Comparison of ENCODE assay signal across 30 cellular contexts in the genomic region with DNA sequence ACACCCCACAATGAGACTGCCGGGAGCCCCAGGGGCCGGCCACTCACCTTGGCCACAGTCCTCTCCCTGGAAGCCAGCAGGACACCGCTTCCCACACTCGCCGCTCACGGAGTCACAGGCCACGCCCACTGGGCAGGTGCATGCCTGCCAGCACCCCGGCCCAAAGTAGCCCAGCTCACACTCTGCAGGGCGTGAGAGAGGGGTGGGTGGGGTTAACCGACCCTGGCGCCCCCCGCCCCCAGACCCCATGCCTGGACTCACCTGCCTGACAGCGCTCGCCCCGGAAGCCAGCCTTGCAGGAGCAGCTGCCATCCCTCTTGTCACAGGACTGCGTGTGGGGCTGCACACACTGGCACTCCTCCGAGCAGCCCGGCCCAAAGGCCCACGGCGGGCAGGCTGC. TPM values are rescaled to one million over a fixed set of nuclear protein-coding genes. Genes with fewer than 3 reads are reported as not detected.
DNase-seq lines count a peak whose midpoint lies in the region; ATAC-seq and TF ChIP-seq lines count a peak whose summit lies in the region.
"Had no signal": no experiment of that assay in that cellular context is flagged by ENCODE, and none has a peak within 500 bp of the region (broad histone marks: within the 10 kb centered on the region; RNA-seq: fewer than 3 reads in every experiment).

No MANE protein-coding gene starts in this region.

- no peak overlapping the region for H3K27ac ChIP-seq in HEK293 (ENCODE audit: extremely low read depth, low read depth, low read length)
- H3K27ac ChIP-seq in ascending aorta = peak overlapping the region; percentile 41 to 87
- peak overlapping the region; percentile 88 for H3K27ac ChIP-seq in psoas muscle
- H3K27ac ChIP-seq: C4-2B, epithelial cell of prostate, pancreas, WERI-Rb-1 had no signal

- WGBS in psoas muscle, 3 donors = 75 to 84% (median 76%) methylated on average over 12 to 20 of the region's 20 CpGs

- in situ Hi-C loops in G401 (cut with HindIII; ENCODE audit: low sequenced_read_pairs) = no loop called here

- peak; percentile 90 for DNase-seq in COLO668 (lab: John Stamatoyannopoulos, UW; ENCODE audit: unreplicated experiment)
- no peak for DNase-seq in ascending aorta (ENCODE audit: low spot score in 2 of 2)
- no peak for DNase-seq in psoas muscle
- no peak for DNase-seq in HK-2 (ENCODE audit: unreplicated experiment)
- no peak for DNase-seq in G401 (ENCODE audit: low spot score)
- no peak for DNase-seq in CD14-positive monocyte (ENCODE audit: low spot score)
- DNase-seq in activated T-cell treated with anti-CD3 and anti-CD28 coated beads, Interleukin-2, amount 50 U/mL, for 4 hours = no peak
- DNase-seq: activated CD4-positive, alpha-beta T cell treated with anti-CD3 and anti-CD28 coated beads, Interleukin-2, amount 10 ng/mL, durations not matched to agents 24 days and 14 days; activated naive CD8-positive, alpha-beta T cell treated with anti-CD3 and anti-CD28 coated beads, Interleukin-2, amount 50 U/mL, for 24 hours; activated T-cell treated with anti-CD3 and anti-CD28 coated beads, Interleukin-2, amount 50 U/mL, for 24 hours; cerebellar nuclear complex; islet precursor cell; Kasumi-1; mucosa of descending colon; NCI-H187; NCI-H226; PC-3; SHP77; stimulated activated CD4-positive, alpha-beta T cell treated with anti-CD3 and anti-CD28 coated beads, Interleukin-12 subunit alpha, Interleukin-12 subunit beta, amount 100 ng/mL, for 4 hours; stimulated activated CD4-positive, alpha-beta T cell treated with anti-CD3 and anti-CD28 coated beads, Interleukin-4, amount 100 ng/mL, for 1 hour; SW 1271; T1000; WERI-Rb-1 had no signal

- H3K27me3 Mint-ChIP-seq in CD14-positive monocyte (ENCODE audit: low read depth in 3 of 3) = peaks cover 0 to 2% (median 1%) of the 10 kb centered on the region in 3 donors
- H3K27me3 Mint-ChIP-seq in activated T-cell treated with anti-CD3 and anti-CD28 coated beads, Interleukin-2, amount 50 U/mL, for 4 hours (ENCODE audit: low read depth) = no peaks in the 10 kb centered on the region
- H3K27me3 Mint-ChIP-seq: activated CD4-positive, alpha-beta T cell treated with anti-CD3 and anti-CD28 coated beads, Interleukin-2, amount 10 ng/mL, durations not matched to agents 24 days and 14 days; activated naive CD8-positive, alpha-beta T cell treated with anti-CD3 and anti-CD28 coated beads, Interleukin-2, amount 50 U/mL, for 24 hours; activated T-cell treated with anti-CD3 and anti-CD28 coated beads, Interleukin-2, amount 50 U/mL, for 24 hours; brain had no signal

- H3K4me3 ChIP-seq in HEK293 (ENCODE audit: low read depth, low read length) (no peak overlapping the region), ascending aorta (no peak overlapping the region), psoas muscle (no peak overlapping the region)
- H3K4me3 ChIP-seq: lung, mucosa of descending colon, pancreas had no signal

- POLR2A ChIA-PET in HEK293 (lab: Yijun Ruan, JAX) = no interaction called here

- H3K9me3 ChIP-seq in HEK293 (ENCODE audit: control insufficient read depth, insufficient read depth, low read depth, low read length) = no peaks in the 10 kb centered on the region
- H3K9me3 ChIP-seq in ascending aorta = no peaks in the 10 kb centered on the region
- no peaks in the 10 kb centered on the region for H3K9me3 ChIP-seq in psoas muscle
- H3K9me3 ChIP-seq: mucosa of descending colon, pancreas had no signal

- H3K4me3 Mint-ChIP-seq in CD14-positive monocyte = no peak overlapping the region
- H3K4me3 Mint-ChIP-seq in activated T-cell treated with anti-CD3 and anti-CD28 coated beads, Interleukin-2, amount 50 U/mL, for 4 hours = no peak overlapping the region
- H3K4me3 Mint-ChIP-seq: activated CD4-positive, alpha-beta T cell treated with anti-CD3 and anti-CD28 coated beads, Interleukin-2, amount 10 ng/mL, durations not matched to agents 24 days and 14 days; activated naive CD8-positive, alpha-beta T cell treated with anti-CD3 and anti-CD28 coated beads, Interleukin-2, amount 50 U/mL, for 24 hours; activated T-cell treated with anti-CD3 and anti-CD28 coated beads, Interleukin-2, amount 50 U/mL, for 24 hours; brain; nephron had no signal

- ATAC-seq in psoas muscle = no peak
- ATAC-seq in activated T-cell treated with anti-CD3 and anti-CD28 coated beads, Interleukin-2, amount 50 U/mL, for 4 hours = no peak
- ATAC-seq: activated naive CD8-positive, alpha-beta T cell treated with anti-CD3 and anti-CD28 coated beads, Interleukin-2, amount 50 U/mL, for 24 hours; mucosa of descending colon had no signal

- no peaks in the 10 kb centered on the region for H3K36me3 ChIP-seq in HEK293 (ENCODE audit: control insufficient read depth in 2 of 2, insufficient read depth in 1 of 2, low read length in 2 of 2)
- H3K36me3 ChIP-seq in ascending aorta = peaks cover 60 to 77% of the 10 kb centered on the region in 2 donors
- no peaks in the 10 kb centered on the region for H3K36me3 ChIP-seq in psoas muscle (ENCODE audit: insufficient read depth in 1 of 2, low read depth in 1 of 2)
- H3K36me3 ChIP-seq: pancreas, WERI-Rb-1 had no signal

- TF ChIP-seq CTCF in HEK293 (tag by site-specific recombination; IDR thresholded peaks at IDR 0.05) = no peak
- no peak for TF ChIP-seq CTCF in ascending aorta (IDR thresholded peaks at IDR 0.05)
- no peak for TF ChIP-seq CTCF in psoas muscle (IDR thresholded peaks at IDR 0.05)
- TF ChIP-seq CTCF in CD14-positive monocyte (IDR thresholded peaks at IDR 0.05) = no peak

- H3K4me1 Mint-ChIP-seq in CD14-positive monocyte = no peaks in the 10 kb centered on the region
- no peaks in the 10 kb centered on the region for H3K4me1 Mint-ChIP-seq in activated T-cell treated with anti-CD3 and anti-CD28 coated beads, Interleukin-2, amount 50 U/mL, for 4 hours (ENCODE audit: low read depth)
- H3K4me1 Mint-ChIP-seq: activated CD4-positive, alpha-beta T cell treated with anti-CD3 and anti-CD28 coated beads, Interleukin-2, amount 10 ng/mL, durations not matched to agents 24 days and 14 days; activated naive CD8-positive, alpha-beta T cell treated with anti-CD3 and anti-CD28 coated beads, Interleukin-2, amount 50 U/mL, for 24 hours; nephron had no signal

- peaks cover 0 to 2% (median 0%) of the 10 kb centered on the region in 7 donors for H3K9me3 Mint-ChIP-seq in CD14-positive monocyte
- no peaks in the 10 kb centered on the region for H3K9me3 Mint-ChIP-seq in activated T-cell treated with anti-CD3 and anti-CD28 coated beads, Interleukin-2, amount 50 U/mL, for 4 hours
- H3K9me3 Mint-ChIP-seq: activated CD4-positive, alpha-beta T cell treated with anti-CD3 and anti-CD28 coated beads, Interleukin-2, amount 10 ng/mL, durations not matched to agents 24 days and 14 days; activated naive CD8-positive, alpha-beta T cell treated with anti-CD3 and anti-CD28 coated beads, Interleukin-2, amount 50 U/mL, for 24 hours; activated T-cell treated with anti-CD3 and anti-CD28 coated beads, Interleukin-2, amount 50 U/mL, for 24 hours; brain; nephron had no signal

- CTCF ChIA-PET in HEK293 (lab: Yijun Ruan, JAX) = interaction anchor here (0.6 kb wide), 1 partner anchor 219 kb away, joined by 3 read pairs; no protein-coding TSS in a partner anchor

- H3K36me3 Mint-ChIP-seq in CD14-positive monocyte = peaks cover 0 to 3% of the 10 kb centered on the region in 2 donors
- H3K36me3 Mint-ChIP-seq in activated T-cell treated with anti-CD3 and anti-CD28 coated beads, Interleukin-2, amount 50 U/mL, for 4 hours (ENCODE audit: insufficient read depth) = peaks cover 6% of the 10 kb centered on the region

- intact Hi-C loops in ascending aorta (cut with DNase I) = loop anchor here (2.0 kb wide), 1 partner anchor 26 kb away; no protein-coding TSS in a partner anchor
- intact Hi-C loops in psoas muscle (cut with DNase I) = no loop called here
- intact Hi-C loops in CD14-positive monocyte (cut with micrococcal nuclease) = no loop called here

- no peaks in the 10 kb centered on the region for H3K4me1 ChIP-seq in HEK293 (ENCODE audit: control insufficient read depth, insufficient read depth, low read length)
- H3K4me1 ChIP-seq in ascending aorta = peaks cover 16 to 19% of the 10 kb centered on the region in 2 donors
- peaks cover 18% of the 10 kb centered on the region for H3K4me1 ChIP-seq in psoas muscle
- H3K4me1 ChIP-seq: pancreas had no signal

- no peak overlapping the region for H3K27ac Mint-ChIP-seq in CD14-positive monocyte
- H3K27ac Mint-ChIP-seq: activated CD4-positive, alpha-beta T cell treated with anti-CD3 and anti-CD28 coated beads, Interleukin-2, amount 10 ng/mL, durations not matched to agents 24 days and 14 days; activated naive CD8-positive, alpha-beta T cell treated with anti-CD3 and anti-CD28 coated beads, Interleukin-2, amount 50 U/mL, for 24 hours; activated T-cell treated with anti-CD3 and anti-CD28 coated beads, Interleukin-2, amount 50 U/mL, for 24 hours; brain; nephron had no signal

- H3K27me3 ChIP-seq in ascending aorta (no peaks in the 10 kb centered on the region), psoas muscle (ENCODE audit: insufficient read depth in 3 of 3, low read length in 2 of 3) (no peaks in the 10 kb centered on the region)
- H3K27me3 ChIP-seq: pancreas had no signal

TF ChIP-seq in HEK293, 187 proteins besides CTCF, POLR2A, EP300 and RAD21:
- 0 out of 2 replicates have a peak, but pooled peaks have one; percentile 24 for TF ChIP-seq KLF9 (tag by site-specific recombination; IDR thresholded peaks at IDR 0.05; ENCODE audit: low read depth)
- no peak for TF ChIP-seq ZNF610 (tag by site-specific recombination; IDR thresholded peaks at IDR 0.05; ENCODE audit: borderline replicate concordance)

RNA-seq across cellular contexts. Expression of gene ARHGEF16, which starts 50.7 kb away (rescaled TPM):
- total RNA-seq in ascending aorta (not detected), psoas muscle (under 1 TPM; 0.29 to 0.56 (median 0.49) TPM)
- polyA plus RNA-seq in psoas muscle (under 1 TPM; 0.29 to 0.55 (median 0.52) TPM), CD14-positive monocyte (not detected)
- 16.0 and 20.2 TPM in 2 replicates for total RNA-seq in G401 (2014; rRNA removed; shearing (Covaris generic))
- under 1 TPM in 2 of 3 donors, not detected in 1; 0.13 to 0.15 TPM for total RNA-seq in activated T-cell treated with anti-CD3 and anti-CD28 coated beads, Interleukin-2, amount 50 U/mL, for 4 hours
- total RNA-seq: activated CD4-positive, alpha-beta T cell treated with anti-CD3 and anti-CD28 coated beads, Interleukin-2, amount 10 ng/mL, durations not matched to agents 24 days and 14 days had no signal

Comparison
In these comparisons a context has a peak if more than half of its experiments do, and no peak if none do; other contexts are left out.
1. RNA of gene ARHGEF16, which starts 50.7 kb away (total RNA-seq): 16.0 to 20.2 TPM in G401; 0.29 to 0.56 TPM in psoas muscle, 0.13 to 0.15 TPM in activated T-cell treated with anti-CD3 and anti-CD28 coated beads, Interleukin-2, amount 50 U/mL, for 4 hours and not detected in ascending aorta (single experiment); every median in the first group is over 10 times any median in the second.